Comparison of ENCODE assay signal across 19 cellular contexts in genomic region chr1:209732725-209733124, GRCh38. TPM values are rescaled to one million over a fixed set of nuclear protein-coding genes. Genes with fewer than 3 reads are reported as not detected.
"Had no signal": no experiment of that assay in that cellular context is flagged by ENCODE, and none has a peak within 500 bp of the region (broad histone marks: within the 10 kb centered on the region; RNA-seq: fewer than 3 reads in every experiment).

No MANE protein-coding gene starts in this region.

- H3K27ac Mint-ChIP-seq: activated CD8-positive, alpha-beta memory T cell treated with anti-CD3 and anti-CD28 coated beads, Interleukin-2, amount 10 ng/mL, durations not matched to agents 7 days and 5 days; naive B cell; progenitor cell of endocrine pancreas; stimulated activated naive B cell treated with anti-CD40 and anti-IgM and Interleukin-4, amounts not matched to agents 10 μg/mL and 1 μg/mL and 100 μg/mL, for 72 hours had no signal

- H3K27me3 Mint-ChIP-seq: activated CD8-positive, alpha-beta memory T cell treated with anti-CD3 and anti-CD28 coated beads, Interleukin-2, amount 10 ng/mL, durations not matched to agents 7 days and 5 days had no signal

- H3K9me3 Mint-ChIP-seq: naive B cell; neural crest cell; stimulated activated naive B cell treated with anti-CD40 and anti-IgM and Interleukin-4, amounts not matched to agents 10 μg/mL and 1 μg/mL and 100 μg/mL, for 72 hours had no signal

- ATAC-seq: activated CD8-positive, alpha-beta memory T cell treated with anti-CD3 and anti-CD28 coated beads, Interleukin-2, amount 10 ng/mL, durations not matched to agents 7 days and 5 days; foreskin keratinocyte; left lung; mucosa of descending colon; stimulated activated naive B cell treated with anti-CD40 and anti-IgM and Interleukin-4, amounts not matched to agents 10 μg/mL and 1 μg/mL and 100 μg/mL, for 72 hours had no signal

- H3K4me3 Mint-ChIP-seq: activated CD8-positive, alpha-beta memory T cell treated with anti-CD3 and anti-CD28 coated beads, Interleukin-2, amount 10 ng/mL, durations not matched to agents 7 days and 5 days; naive B cell; neural crest cell; stimulated activated naive B cell treated with anti-CD40 and anti-IgM and Interleukin-4, amounts not matched to agents 10 μg/mL and 1 μg/mL and 100 μg/mL, for 72 hours had no signal

- H3K4me1 Mint-ChIP-seq: naive B cell, neural crest cell had no signal

- DNase-seq: activated CD4-positive, alpha-beta T cell treated with anti-CD3 and anti-CD28 coated beads, Interleukin-2, amount 50 U/mL, for 48 hours; activated CD8-positive, alpha-beta memory T cell treated with anti-CD3 and anti-CD28 coated beads, Interleukin-2, amount 10 ng/mL, durations not matched to agents 7 days and 5 days; activated naive CD4-positive, alpha-beta T cell treated with anti-CD3 and anti-CD28 coated beads, Interleukin-2, amount 50 U/mL, for 16 hours; dorsolateral prefrontal cortex; foreskin keratinocyte; left lung; mesenchymal stem cell; mucosa of descending colon; naive B cell; stimulated activated naive B cell treated with anti-CD40 and anti-IgM and Interleukin-4, amounts not matched to agents 10 μg/mL and 1 μg/mL and 100 μg/mL, for 72 hours; substantia nigra; tibial artery; WERI-Rb-1 had no signal

- H3K36me3 Mint-ChIP-seq: naive B cell; stimulated activated naive B cell treated with anti-CD40 and anti-IgM and Interleukin-4, amounts not matched to agents 10 μg/mL and 1 μg/mL and 100 μg/mL, for 72 hours had no signal

RNA-seq across cellular contexts. Expression of gene TRAF3IP3, which starts 23.1 kb away (rescaled TPM):
- total RNA-seq: astrocyte, bronchial epithelial cell, foreskin keratinocyte, neural crest cell, progenitor cell of endocrine pancreas had no signal

RNA-seq across cellular contexts. Expression of gene HSD11B1, which starts 28.1 kb away (rescaled TPM):
- total RNA-seq: astrocyte, neural crest cell, progenitor cell of endocrine pancreas, SK-MEL-5, smooth muscle cell had no signal
